11 cellular contexts compared by ENCODE assay signal in genomic region chr17:35086931-35087573, GRCh38. TPM values are rescaled to one million over a fixed set of nuclear protein-coding genes. Genes with fewer than 3 reads are reported as not detected.
DNase-seq lines count a peak whose midpoint lies in the region; ATAC-seq and TF ChIP-seq lines count a peak whose summit lies in the region.
"Had no signal": no experiment of that assay in that cellular context is flagged by ENCODE, and none has a peak within 500 bp of the region (broad histone marks: within the 10 kb centered on the region; RNA-seq: fewer than 3 reads in every experiment).

No MANE protein-coding gene starts in this region.

- WGBS in psoas muscle, 3 donors, result 93 to 95% (median 95%) methylated on average over 8 of the region's 8 CpGs

- peaks cover 8% of the 10 kb centered on the region; the same call in 1 of the 2 replicates for H3K27me3 ChIP-seq in GM23338 (ENCODE audit: insufficient read depth)
- no peaks in the 10 kb centered on the region for H3K27me3 ChIP-seq in psoas muscle (ENCODE audit: insufficient read depth in 3 of 3, low read length in 2 of 3)

- H3K36me3 ChIP-seq in GM23338 (ENCODE audit: insufficient read depth) (no peaks in the 10 kb centered on the region), psoas muscle (ENCODE audit: insufficient read depth in 1 of 2, low read depth in 1 of 2) (no peaks in the 10 kb centered on the region)

- CTCF ChIA-PET in T-cell (lab: Charles Lee), result interaction anchor here (0.7 kb wide), 2 partner anchors 77 to 327 kb away, joined by 3 to 4 read pairs; no protein-coding TSS in a partner anchor

- H3K4me3 Mint-ChIP-seq in GM23338 (peak overlapping the region; percentile 88), T-cell (peak overlapping the region; percentile 94 to 95 (median 94))

- no peaks in the 10 kb centered on the region for H3K9me3 ChIP-seq in psoas muscle

- peaks cover 10% of the 10 kb centered on the region; the same call in 1 of the 2 replicates for H3F3A ChIP-seq in GM23338 (replicated peaks; ENCODE audit: low read depth)

- H4K20me1 ChIP-seq in GM23338 (replicated peaks; ENCODE audit: insufficient read depth), result no peaks in the 10 kb centered on the region

- H3K36me3 Mint-ChIP-seq in GM23338 (ENCODE audit: low read depth) (no peaks in the 10 kb centered on the region; the same call in 2 of the 3 replicates), T-cell (peaks cover 3% of the 10 kb centered on the region)

- H3K27ac Mint-ChIP-seq in GM23338 (no peak overlapping the region), T-cell (peak overlapping the region; percentile 90 to 96)

- ATAC-seq in GM23338 (no peak), T-cell (replicated peaks in 1 of 4) (no peak), psoas muscle (no peak)
- ATAC-seq: activated CD4-positive, CD25-positive, alpha-beta regulatory T cell treated with anti-CD3 and anti-CD28 coated beads, Interleukin-2, amount 50 U/mL, for 24 hours had no signal

- DNase-seq in GM23338 (ENCODE audit: low spot score), result no peak
- DNase-seq in T-cell, result no peak
- no peak for DNase-seq in epithelial cell of proximal tubule (ENCODE audit: low read depth)
- DNase-seq in psoas muscle, result no peak
- no peak for DNase-seq in NCI-H1092 (lab: John Stamatoyannopoulos, UW)
- DNase-seq in activated gamma-delta T cell treated with Interleukin-2 at 50 U/mL for 16 hours, result no peak
- no peak for DNase-seq in KBM-7
- DNase-seq in activated CD8-positive, alpha-beta memory T cell treated with anti-CD3 and anti-CD28 coated beads for 24 hours, result no peak
- DNase-seq: NCI-H187 treated with DMSO at 0.1 percent for 48 hours had no signal

- no peak overlapping the region for H2AFZ ChIP-seq in GM23338

- H3K4me2 ChIP-seq in GM23338, result peak overlapping the region; percentile 97

- peaks cover 11% of the 10 kb centered on the region for H3K79me2 ChIP-seq in GM23338 (replicated peaks; ENCODE audit: insufficient read depth)

- H3K9me3 Mint-ChIP-seq in GM23338 (no peaks in the 10 kb centered on the region; the same call in 2 of the 3 replicates), T-cell (no peaks in the 10 kb centered on the region)

- H3K4me3 ChIP-seq in GM23338 (peak overlapping the region; percentile 94), epithelial cell of proximal tubule (ENCODE audit: low read depth, low read length) (peak overlapping the region; percentile 73), psoas muscle (peak overlapping the region; percentile 98)

- in situ Hi-C loops in KBM-7 (cut with MboI; ENCODE audit: low pct_unique_long_range_greater_than_20kb, low sequenced_read_pairs), result no loop called here

- TF ChIP-seq CTCF in GM23338 (conservative IDR thresholded peaks at IDR 0.05; ENCODE audit: low read depth in 2 of 2), result no peak
- no peak for TF ChIP-seq CTCF in epithelial cell of proximal tubule (conservative IDR thresholded peaks at IDR 0.05; ENCODE audit: low read depth, low read length)
- TF ChIP-seq CTCF in psoas muscle (IDR thresholded peaks at IDR 0.05), result no peak

- H3K27me3 Mint-ChIP-seq in GM23338 (ENCODE audit: insufficient read depth, low read depth, poor library complexity), result peaks cover 10% of the 10 kb centered on the region
- no peaks in the 10 kb centered on the region for H3K27me3 Mint-ChIP-seq in T-cell

- H3K27ac ChIP-seq in GM23338 (ENCODE audit: low read depth) (no peak overlapping the region), psoas muscle (no peak overlapping the region)

- H3K9me2 ChIP-seq in GM23338 (ENCODE audit: insufficient read depth), result no peaks in the 10 kb centered on the region

- peaks cover 57% of the 10 kb centered on the region for H3K4me1 Mint-ChIP-seq in GM23338
- peaks cover 67 to 73% (median 69%) of the 10 kb centered on the region in 3 donors for H3K4me1 Mint-ChIP-seq in T-cell

- POLR2A ChIA-PET in T-cell (lab: Charles Lee), result interaction anchor here (0.6 to 1.0 kb wide), 3 partner anchors 10 to 27 kb away, joined by 4 to 5 read pairs (median 5); no protein-coding TSS in a partner anchor

- intact Hi-C loops in psoas muscle (cut with DNase I), result no loop called here

- H3K4me1 ChIP-seq in GM23338 (ENCODE audit: insufficient read depth), result peaks cover 68% of the 10 kb centered on the region
- H3K4me1 ChIP-seq in psoas muscle, result peaks cover 11% of the 10 kb centered on the region

TF ChIP-seq in GM23338, 12 proteins besides CTCF, POLR2A, EP300 and RAD21:
- TF ChIP-seq STAT1 (IDR thresholded peaks at IDR 0.05; ENCODE audit: unreplicated experiment), result no peak
- TF ChIP-seq REST (IDR thresholded peaks at IDR 0.05; ENCODE audit: unreplicated experiment), result no peak
- no peak for TF ChIP-seq POLR2AphosphoS5 (IDR thresholded peaks at IDR 0.05; ENCODE audit: low read depth)
- TF ChIP-seq EZH2phosphoT487 (IDR thresholded peaks at IDR 0.05; ENCODE audit: unreplicated experiment), result no peak

RNA-seq across cellular contexts. Expression of gene RFFL, which starts 23.5 kb away (rescaled TPM):
- total RNA-seq in GM23338 (2014; rRNA removed; shearing (Covaris generic)), result 22.2 and 29.2 TPM in 2 replicates
- polyA plus RNA-seq in GM23338 (2016; fragmentation: Nextera tagmentation; extraction: Ambion mirVana) (4.1 and 6.4 TPM in 2 replicates), psoas muscle (10 to 100 TPM in 1 of 3 donors, 1 to 10 TPM in 2; 7.0 to 19.1 (median 8.6) TPM)
- total RNA-seq in T-cell (10 to 100 TPM; 51.3 to 80.2 (median 74.1) TPM), epithelial cell of proximal tubule (17.7 and 31.5 TPM in 2 replicates), psoas muscle (10 to 100 TPM; 23.6 to 39.5 (median 31.1) TPM)

RNA-seq across cellular contexts. Expression of gene RAD51D, which starts 32.6 kb away (rescaled TPM):
- 11.0 and 13.2 TPM in 2 replicates for total RNA-seq in GM23338 (2014; rRNA removed; shearing (Covaris generic))
- 5.9 and 7.3 TPM in 2 replicates for polyA plus RNA-seq in GM23338 (2016; fragmentation: Nextera tagmentation; extraction: Ambion mirVana)
- 10 to 100 TPM; 14.6 to 29.9 (median 19.0) TPM for total RNA-seq in T-cell
- total RNA-seq in epithelial cell of proximal tubule, result 14.5 and 17.2 TPM in 2 replicates
- 1 to 10 TPM; 4.0 to 6.2 (median 6.0) TPM for total RNA-seq in psoas muscle
- 1 to 10 TPM; 3.6 to 5.4 (median 3.9) TPM for polyA plus RNA-seq in psoas muscle

RNA-seq across cellular contexts. Expression of gene FNDC8, which starts 34.4 kb away (rescaled TPM):
- total RNA-seq in GM23338 (2014; rRNA removed; shearing (Covaris generic)), result not detected in 2 replicates
- polyA plus RNA-seq in GM23338 (2016; fragmentation: Nextera tagmentation; extraction: Ambion mirVana) (not detected in 2 replicates), psoas muscle (not detected)
- total RNA-seq in T-cell (not detected), epithelial cell of proximal tubule (not detected in 2 replicates), psoas muscle (not detected)
- total RNA-seq: omental fat pad had no signal

RNA-seq across cellular contexts. Expression of gene NLE1, which starts 55.1 kb away (rescaled TPM):
- 54.8 and 66.4 TPM in 2 replicates for total RNA-seq in GM23338 (2014; rRNA removed; shearing (Covaris generic))
- polyA plus RNA-seq in GM23338 (2016; fragmentation: Nextera tagmentation; extraction: Ambion mirVana), result 16.6 and 17.9 TPM in 2 replicates
- 10 to 100 TPM; 12.3 to 29.1 (median 17.8) TPM for total RNA-seq in T-cell
- 27.0 and 38.8 TPM in 2 replicates for total RNA-seq in epithelial cell of proximal tubule
- 10 to 100 TPM in 2 of 4 donors, 1 to 10 TPM in 2; 9.8 to 11.9 (median 10.2) TPM for total RNA-seq in psoas muscle
- 10 to 100 TPM in 2 of 3 donors, 1 to 10 TPM in 1; 9.1 to 15.6 (median 10.6) TPM for polyA plus RNA-seq in psoas muscle
